Comparison of ENCODE assay signal across 19 cellular contexts in genomic region chr2:159148891-159149290, GRCh38.
A peak's percentile ranks its signal among the peaks of the same experiment; 100 is the strongest.
DNase-seq lines count a peak whose midpoint lies in the region; ATAC-seq and TF ChIP-seq lines count a peak whose summit lies in the region.
"Had no signal": no experiment of that assay in that cellular context is flagged by ENCODE, and none has a peak within 500 bp of the region (broad histone marks: within the 10 kb centered on the region; RNA-seq: fewer than 3 reads in every experiment).

No MANE protein-coding gene starts in this region.

- 0 out of 22 replicates have a peak overlapping the region, but pooled peaks of 1 of the 11 experiments have one; percentile 2 for H3K27ac ChIP-seq in BLaER1 treated with 17β-estradiol and CSF1 and Interleukin-3, amounts not matched to agents 10 nM and 100 nM
- H3K27ac ChIP-seq in endodermal cell (ENCODE audit: low read depth, low read length), result peak overlapping the region; percentile 64
- H3K27ac ChIP-seq: C4-2B, Peyer's patch had no signal

- H3K4me3 ChIP-seq in BLaER1 treated with 17β-estradiol and CSF1 and Interleukin-3, amounts not matched to agents 10 nM and 100 nM, result no peak overlapping the region
- no peak overlapping the region for H3K4me3 ChIP-seq in endodermal cell (ENCODE audit: low read length)
- H3K4me3 ChIP-seq: GM23338, Peyer's patch had no signal

- H4K20me1 ChIP-seq in BLaER1 treated with 17β-estradiol and CSF1 and Interleukin-3, amounts not matched to agents 10 nM and 100 nM, result no peaks in the 10 kb centered on the region

- no peak overlapping the region for H3K9ac ChIP-seq in BLaER1 treated with 17β-estradiol and CSF1 and Interleukin-3, amounts not matched to agents 10 nM and 100 nM
- H3K9ac ChIP-seq in endodermal cell (ENCODE audit: extremely low read depth, low read length, poor library complexity, severe bottlenecking), result no peak overlapping the region

- no peaks in the 10 kb centered on the region for H3K27me3 Mint-ChIP-seq in endodermal cell (ENCODE audit: insufficient read depth)

- H3K4me2 ChIP-seq in BLaER1 treated with 17β-estradiol and CSF1 and Interleukin-3, amounts not matched to agents 10 nM and 100 nM, result peak overlapping the region in 10 of 11 experiments; percentile 15 to 76 (median 58); a peak in 18 of 22 replicates
- H3K4me2 ChIP-seq: GM23338 had no signal

- H3K27ac Mint-ChIP-seq in endodermal cell, result no peak overlapping the region
- H3K27ac Mint-ChIP-seq: CD8-positive, alpha-beta memory T cell; GM23338 had no signal

- H3K9me3 Mint-ChIP-seq in endodermal cell, result no peaks in the 10 kb centered on the region
- H3K9me3 Mint-ChIP-seq: CD8-positive, alpha-beta memory T cell; GM23338 had no signal

- DNase-seq in NCI-H2171 treated with DMSO at 0.1 percent for 48 hours (lab: John Stamatoyannopoulos, UW), result peak; percentile 14
- DNase-seq in NCI-H2171 (lab: John Stamatoyannopoulos, UW), result no peak
- DNase-seq in endodermal cell, result no peak
- DNase-seq in retina, result peak; percentile 69
- DNase-seq in dedifferentiated amniotic fluid mesenchymal stem cell (ENCODE audit: extremely low spot score), result no peak
- DNase-seq in NCI-H2196 treated with DMSO at 0.1 percent for 48 hours (lab: John Stamatoyannopoulos, UW; ENCODE audit: unreplicated experiment), result no peak
- DNase-seq: 8988T; CD8-positive, alpha-beta memory T cell; HCEC 1CT; Karpas-422; NCI-H1417 treated with DMSO at 0.1 percent for 48 hours; NCI-H187; NCI-H2107; NCI-H524 treated with DMSO at 0.1 percent for 48 hours; Peyer's patch had no signal

- ATAC-seq in HG02642 (IDR thresholded peaks at IDR 0.05; ENCODE audit: poor library complexity, unreplicated experiment), result no peak
- ATAC-seq: GM23338 had no signal

- H3K4me1 Mint-ChIP-seq in endodermal cell, result no peaks in the 10 kb centered on the region

- WGBS in endodermal cell (ENCODE audit: insufficient coverage in 1 of 2, insufficient read length in 1 of 2), 2 experiments, result 86 to 88% methylated on average over 9 of the region's 9 CpGs

- no peaks in the 10 kb centered on the region for H3K36me3 ChIP-seq in BLaER1 treated with 17β-estradiol and CSF1 and Interleukin-3, amounts not matched to agents 10 nM and 100 nM
- peaks cover 57% of the 10 kb centered on the region for H3K36me3 ChIP-seq in endodermal cell (ENCODE audit: control insufficient read depth, insufficient read depth, low read length)
- H3K36me3 ChIP-seq: Peyer's patch had no signal

- no peaks in the 10 kb centered on the region for H3K36me3 Mint-ChIP-seq in endodermal cell (ENCODE audit: low read depth)
- H3K36me3 Mint-ChIP-seq: CD8-positive, alpha-beta memory T cell had no signal

- TF ChIP-seq CTCF in endodermal cell (conservative IDR thresholded peaks at IDR 0.05), result no peak

- H3K27me3 ChIP-seq in BLaER1 treated with 17β-estradiol and CSF1 and Interleukin-3, amounts not matched to agents 10 nM and 100 nM, result peaks cover 0 to 5% (median 0%) of the 10 kb centered on the region in 11 experiments; a peak in 1 of 22 replicates
- H3K27me3 ChIP-seq in endodermal cell (ENCODE audit: control insufficient read depth, insufficient read depth, low read length, poor library complexity, severe bottlenecking), result no peaks in the 10 kb centered on the region
- H3K27me3 ChIP-seq: Peyer's patch had no signal

- no peaks in the 10 kb centered on the region for H3K9me3 ChIP-seq in BLaER1 treated with 17β-estradiol and CSF1 and Interleukin-3, amounts not matched to agents 10 nM and 100 nM (replicated peaks in 1 of 11)
- H3K9me3 ChIP-seq in endodermal cell (ENCODE audit: control insufficient read depth, low read length), result no peaks in the 10 kb centered on the region
- H3K9me3 ChIP-seq: Peyer's patch had no signal

- peaks cover 11 to 50% (median 41%) of the 10 kb centered on the region in 10 experiments for H3K4me1 ChIP-seq in BLaER1 treated with 17β-estradiol and CSF1 and Interleukin-3, amounts not matched to agents 10 nM and 100 nM
- no peaks in the 10 kb centered on the region for H3K4me1 ChIP-seq in endodermal cell (ENCODE audit: control insufficient read depth, insufficient read depth, low read length)

- no peak overlapping the region for H3K4me3 Mint-ChIP-seq in endodermal cell
- H3K4me3 Mint-ChIP-seq: CD8-positive, alpha-beta memory T cell; GM23338 had no signal

Comparison
In these comparisons a context has a peak if more than half of its experiments do, and no peak if none do; other contexts are left out.
1. DNase-seq: peak in NCI-H2171 treated with DMSO at 0.1 percent for 48 hours (single experiment) and retina (single experiment); none in NCI-H2171 (single experiment), endodermal cell (single experiment), dedifferentiated amniotic fluid mesenchymal stem cell (single experiment) and NCI-H2196 treated with DMSO at 0.1 percent for 48 hours (single experiment).